In genomic region chr10:96545558-96545957, GRCh38 we compare ENCODE assay signal across 2 cellular contexts. TPM values are rescaled to one million over a fixed set of nuclear protein-coding genes. Genes with fewer than 3 reads are reported as not detected.
"Had no signal": no experiment of that assay in that cellular context is flagged by ENCODE, and none has a peak within 500 bp of the region (broad histone marks: within the 10 kb centered on the region; RNA-seq: fewer than 3 reads in every experiment).

No MANE protein-coding gene starts in this region.

RNA-seq across cellular contexts. Expression of gene TLL2, which starts 31.8 kb away (rescaled TPM):
- total RNA-seq: HT-29 had no signal
- polyA plus RNA-seq: K562 had no signal
